9 cellular contexts compared by ENCODE assay signal in genomic region chr5:172641359-172642045, GRCh38. TPM values are rescaled to one million over a fixed set of nuclear protein-coding genes. Genes with fewer than 3 reads are reported as not detected.
DNase-seq lines count a peak whose midpoint lies in the region; ATAC-seq and TF ChIP-seq lines count a peak whose summit lies in the region.
"Had no signal": no experiment of that assay in that cellular context is flagged by ENCODE, and none has a peak within 500 bp of the region (broad histone marks: within the 10 kb centered on the region; RNA-seq: fewer than 3 reads in every experiment).

No MANE protein-coding gene starts in this region.

- H3K9me3 Mint-ChIP-seq in GM23338 (no peaks in the 10 kb centered on the region), WTC11 (no peaks in the 10 kb centered on the region)

- H3K79me2 ChIP-seq in GM23338 (replicated peaks; ENCODE audit: insufficient read depth), result 0 out of 2 replicates have a peak, but pooled peaks cover 3% of the 10 kb centered on the region

- no peaks in the 10 kb centered on the region for H3K9me3 ChIP-seq in gastrocnemius medialis

- no peaks in the 10 kb centered on the region for H3K9me2 ChIP-seq in GM23338 (ENCODE audit: insufficient read depth)

- intact Hi-C loops in left cardiac atrium (cut with DNase I), result loop anchor here in 1 of 2 donors (5.0 kb wide), 2 partner anchors 56 to 164 kb away; no protein-coding TSS in a partner anchor
- intact Hi-C loops in gastrocnemius medialis (cut with DNase I; ENCODE audit: low total_unique reads), result loop anchor here (1.0 to 2.0 kb wide), 2 partner anchors 56 to 163 kb away; no protein-coding TSS in a partner anchor

- peaks cover 30% of the 10 kb centered on the region for H3K27me3 Mint-ChIP-seq in GM23338 (ENCODE audit: insufficient read depth, low read depth, poor library complexity)
- peaks cover 40% of the 10 kb centered on the region for H3K27me3 Mint-ChIP-seq in WTC11 (ENCODE audit: low read depth)

- peaks cover 49% of the 10 kb centered on the region for H3K4me1 ChIP-seq in GM23338 (ENCODE audit: insufficient read depth)
- peaks cover 11 to 14% of the 10 kb centered on the region in 2 donors for H3K4me1 ChIP-seq in gastrocnemius medialis

- H3K4me3 ChIP-seq in GM23338, result peak overlapping the region; percentile 86
- H3K4me3 ChIP-seq in gastrocnemius medialis, result peak overlapping the region; percentile 64 to 74 (median 72)

- H4K20me1 ChIP-seq in GM23338 (replicated peaks; ENCODE audit: insufficient read depth), result peaks cover 4% of the 10 kb centered on the region; the same call in 1 of the 2 replicates

- CTCF ChIA-PET in WTC11 (lab: Charles Lee), result interaction anchor here (0.9 to 1.9 kb wide), 6 partner anchors 13 to 190 kb away, joined by 3 to 6 read pairs (median 4); no protein-coding TSS in a partner anchor

- peaks cover 5% of the 10 kb centered on the region; the same call in 1 of the 2 replicates for H3F3A ChIP-seq in GM23338 (replicated peaks; ENCODE audit: low read depth)

- peak; percentile 8 for TF ChIP-seq CTCF in AG09319 (IDR thresholded peaks at IDR 0.05; ENCODE audit: low read depth, low read length)
- TF ChIP-seq CTCF in GM23338 (conservative IDR thresholded peaks at IDR 0.05; ENCODE audit: low read depth in 2 of 2), result peak; percentile 37 to 55; a peak in 3 of 4 replicates
- TF ChIP-seq CTCF in WTC11 (IDR thresholded peaks at IDR 0.05), result no peak
- peak in 1 of 5 experiments; percentile 6 for TF ChIP-seq CTCF in gastrocnemius medialis (IDR thresholded peaks at IDR 0.05 in 4 of 5, conservative IDR thresholded peaks at IDR 0.05 in 1 of 5)

- H3K27ac ChIP-seq in GM23338 (ENCODE audit: low read depth) (no peak overlapping the region), gastrocnemius medialis (peak overlapping the region; percentile 80 to 87 (median 84))
- H3K27ac ChIP-seq: epithelial cell of prostate had no signal

- peaks cover 53% of the 10 kb centered on the region for H3K4me1 Mint-ChIP-seq in GM23338
- H3K4me1 Mint-ChIP-seq in WTC11, result peaks cover 70% of the 10 kb centered on the region

- peak overlapping the region; percentile 92 for H3K4me2 ChIP-seq in GM23338

- H2AFZ ChIP-seq in GM23338, result peak overlapping the region; percentile 87

- POLR2A ChIA-PET in WTC11 (lab: Charles Lee), result no interaction called here

- TF ChIP-seq POLR2A in gastrocnemius medialis (IDR thresholded peaks at IDR 0.05), result peak in 1 of 2 donors; percentile 10

- H3K36me3 ChIP-seq in GM23338 (ENCODE audit: insufficient read depth) (no peaks in the 10 kb centered on the region), gastrocnemius medialis (no peaks in the 10 kb centered on the region)

- H3K4me3 Mint-ChIP-seq in GM23338, result peak overlapping the region; percentile 63
- peak overlapping the region; percentile 66 for H3K4me3 Mint-ChIP-seq in WTC11

- peak; percentile 48 for ATAC-seq in GM23338
- ATAC-seq in WTC11, result peak; percentile 11
- peak; percentile 29 to 45 for ATAC-seq in left cardiac atrium
- ATAC-seq in gastrocnemius medialis, result peak in 1 of 2 donors; percentile 16
- ATAC-seq in GM18873 (IDR thresholded peaks at IDR 0.05; ENCODE audit: low FRiP score, unreplicated experiment), result no peak
- ATAC-seq in GM18519 (IDR thresholded peaks at IDR 0.05; ENCODE audit: low FRiP score, unreplicated experiment), result no peak

- no peak for DNase-seq in AG09319 (ENCODE audit: extremely low read depth, low read depth)
- DNase-seq in GM23338 (ENCODE audit: low spot score), result peak; percentile 70
- DNase-seq in WTC11 (ENCODE audit: low spot score), result peak; percentile 61
- DNase-seq in left cardiac atrium, result peak; percentile 37
- DNase-seq in gastrocnemius medialis, result no peak
- no peak for DNase-seq in DMS79 (lab: John Stamatoyannopoulos, UW)

- H3K36me3 Mint-ChIP-seq in GM23338 (ENCODE audit: low read depth), result no peaks in the 10 kb centered on the region
- no peaks in the 10 kb centered on the region for H3K36me3 Mint-ChIP-seq in WTC11

- H3K27me3 ChIP-seq in GM23338 (ENCODE audit: insufficient read depth) (peaks cover 28% of the 10 kb centered on the region), gastrocnemius medialis (peaks cover 0 to 6% (median under 1%) of the 10 kb centered on the region in 3 donors)

- H3K27ac Mint-ChIP-seq in GM23338 (no peak overlapping the region), WTC11 (no peak overlapping the region)

- in situ Hi-C loops in gastrocnemius medialis (cut with MboI; ENCODE audit: low sequenced_read_pairs in 4 of 4), result no loop called here

TF ChIP-seq in GM23338, 12 proteins besides CTCF, POLR2A, EP300 and RAD21 (continues in another document):
- TF ChIP-seq STAT1 (IDR thresholded peaks at IDR 0.05; ENCODE audit: unreplicated experiment) (no peak), ETS1 (IDR thresholded peaks at IDR 0.05) (no peak)

TF ChIP-seq in WTC11, 78 proteins besides CTCF, POLR2A, EP300 and RAD21 (continues in another document):
- TF ChIP-seq GRHL2 (CRISPR knock-in tag; IDR thresholded peaks at IDR 0.05; ENCODE audit: insufficient replicate concordance, severe bottlenecking) (no peak), ZBTB43 (CRISPR knock-in tag; IDR thresholded peaks at IDR 0.05) (no peak), ZNF263 (CRISPR knock-in tag; IDR thresholded peaks at IDR 0.05; ENCODE audit: low read depth) (no peak; the same call in 1 of the 2 replicates), CREM (CRISPR knock-in tag; IDR thresholded peaks at IDR 0.05) (no peak), NFATC4 (CRISPR knock-in tag; IDR thresholded peaks at IDR 0.05) (no peak), RELA (CRISPR knock-in tag; IDR thresholded peaks at IDR 0.05; ENCODE audit: borderline replicate concordance) (0 out of 2 replicates have a peak, but pooled peaks have one; percentile 69), AR (CRISPR knock-in tag; IDR thresholded peaks at IDR 0.05) (no peak), ETV6 (CRISPR knock-in tag; IDR thresholded peaks at IDR 0.05) (no peak; the same call in 1 of the 2 replicates), TEAD1 (CRISPR knock-in tag; IDR thresholded peaks at IDR 0.05) (peak; percentile 5; the same call in 1 of the 2 replicates), ZNF423 (CRISPR knock-in tag; IDR thresholded peaks at IDR 0.05) (peak; percentile 26), MYBL2 (CRISPR knock-in tag; IDR thresholded peaks at IDR 0.05) (peak; percentile 5; the same call in 1 of the 2 replicates), SP1 (CRISPR knock-in tag; conservative IDR thresholded peaks at IDR 0.05) (no peak; the same call in 1 of the 2 replicates), TP53 (CRISPR knock-in tag; IDR thresholded peaks at IDR 0.05) (no peak), KAT7 (CRISPR knock-in tag; IDR thresholded peaks at IDR 0.05; ENCODE audit: borderline replicate concordance) (peak; percentile 84; the same call in 1 of the 2 replicates), MAX (CRISPR knock-in tag; IDR thresholded peaks at IDR 0.05) (peak; percentile 54; the same call in 1 of the 2 replicates), ZNF317 (CRISPR knock-in tag; IDR thresholded peaks at IDR 0.05; ENCODE audit: borderline replicate concordance, low read depth) (no peak), ESRRA (CRISPR knock-in tag; IDR thresholded peaks at IDR 0.05; ENCODE audit: borderline replicate concordance) (0 out of 2 replicates have a peak, but pooled peaks have one; percentile 12)

RNA-seq across cellular contexts. Expression of gene NEURL1B, which starts 0.4 kb away (rescaled TPM):
- total RNA-seq in GM23338 (2014; rRNA removed; shearing (Covaris generic)), result 11.4 and 13.3 TPM in 2 replicates
- 1.9 and 2.1 TPM in 2 replicates for polyA plus RNA-seq in GM23338 (2016; fragmentation: Nextera tagmentation; extraction: Ambion mirVana)
- total RNA-seq in WTC11 (2021), result 6.1 to 9.8 TPM (median 6.6 TPM) in 3 replicates
- total RNA-seq in left cardiac atrium, result 10 to 100 TPM; 20.6 to 33.6 TPM
- total RNA-seq in gastrocnemius medialis, result 10 to 100 TPM in 3 of 4 donors, 1 to 10 TPM in 1; 8.7 to 18.8 (median 15.1) TPM

Comparison
In these comparisons a context has a peak if more than half of its experiments do, and no peak if none do; other contexts are left out.
1. DNase-seq: peak in GM23338 (single experiment), WTC11 (single experiment) and left cardiac atrium (single experiment); none in AG09319 (single experiment), gastrocnemius medialis (0 of 2) and DMS79 (single experiment).
2. ATAC-seq: peak in GM23338 (single experiment), WTC11 (single experiment) and left cardiac atrium (2 of 2); none in GM18873 (single experiment) and GM18519 (single experiment).